Comparison of ENCODE assay signal across 1 cellular context in the genomic region with DNA sequence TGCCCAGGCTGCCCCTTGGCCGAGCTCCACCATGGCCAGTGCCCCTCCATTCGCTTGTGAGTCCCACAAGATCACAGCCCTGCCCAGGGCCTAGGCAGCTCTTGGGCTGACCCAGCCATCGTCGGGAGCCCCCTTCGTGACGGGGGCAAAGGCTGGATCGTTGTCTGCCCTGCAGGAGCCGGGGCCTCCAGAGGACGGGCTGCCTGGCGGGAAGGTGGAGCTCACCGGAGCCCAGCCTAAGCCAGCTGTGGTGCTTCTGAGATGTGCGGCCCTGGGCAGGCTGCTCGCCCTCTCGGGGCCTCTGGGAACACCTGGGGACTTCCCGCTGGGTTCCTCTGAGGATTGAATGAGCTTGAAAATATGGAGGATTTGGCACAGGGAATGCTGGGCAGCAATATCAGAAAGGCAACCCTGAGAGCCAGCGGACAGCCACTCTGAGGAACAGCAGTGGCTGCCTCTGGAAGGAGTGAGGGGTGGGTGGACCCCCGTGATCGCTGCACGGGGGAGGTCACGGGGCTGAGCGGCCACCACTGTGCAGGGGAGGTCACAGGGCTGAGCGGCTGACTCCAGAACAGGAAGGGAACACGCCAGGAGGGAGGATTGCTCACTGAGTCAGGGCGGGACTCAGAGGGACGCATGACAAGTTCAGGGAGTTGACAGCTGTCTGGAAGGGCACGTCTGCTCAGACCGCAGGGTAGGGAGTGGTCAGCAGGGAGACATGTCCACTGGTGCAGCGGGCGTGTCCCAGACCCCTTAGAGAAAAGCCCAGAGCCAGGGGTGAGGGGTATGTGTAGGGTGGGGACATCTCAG.
TF ChIP-seq lines count a peak whose summit lies in the region.

No MANE protein-coding gene starts in this region.

TF ChIP-seq in GM23338, 12 proteins besides CTCF, POLR2A, EP300 and RAD21 (continued from another document):
- TF ChIP-seq, protein P1, sequence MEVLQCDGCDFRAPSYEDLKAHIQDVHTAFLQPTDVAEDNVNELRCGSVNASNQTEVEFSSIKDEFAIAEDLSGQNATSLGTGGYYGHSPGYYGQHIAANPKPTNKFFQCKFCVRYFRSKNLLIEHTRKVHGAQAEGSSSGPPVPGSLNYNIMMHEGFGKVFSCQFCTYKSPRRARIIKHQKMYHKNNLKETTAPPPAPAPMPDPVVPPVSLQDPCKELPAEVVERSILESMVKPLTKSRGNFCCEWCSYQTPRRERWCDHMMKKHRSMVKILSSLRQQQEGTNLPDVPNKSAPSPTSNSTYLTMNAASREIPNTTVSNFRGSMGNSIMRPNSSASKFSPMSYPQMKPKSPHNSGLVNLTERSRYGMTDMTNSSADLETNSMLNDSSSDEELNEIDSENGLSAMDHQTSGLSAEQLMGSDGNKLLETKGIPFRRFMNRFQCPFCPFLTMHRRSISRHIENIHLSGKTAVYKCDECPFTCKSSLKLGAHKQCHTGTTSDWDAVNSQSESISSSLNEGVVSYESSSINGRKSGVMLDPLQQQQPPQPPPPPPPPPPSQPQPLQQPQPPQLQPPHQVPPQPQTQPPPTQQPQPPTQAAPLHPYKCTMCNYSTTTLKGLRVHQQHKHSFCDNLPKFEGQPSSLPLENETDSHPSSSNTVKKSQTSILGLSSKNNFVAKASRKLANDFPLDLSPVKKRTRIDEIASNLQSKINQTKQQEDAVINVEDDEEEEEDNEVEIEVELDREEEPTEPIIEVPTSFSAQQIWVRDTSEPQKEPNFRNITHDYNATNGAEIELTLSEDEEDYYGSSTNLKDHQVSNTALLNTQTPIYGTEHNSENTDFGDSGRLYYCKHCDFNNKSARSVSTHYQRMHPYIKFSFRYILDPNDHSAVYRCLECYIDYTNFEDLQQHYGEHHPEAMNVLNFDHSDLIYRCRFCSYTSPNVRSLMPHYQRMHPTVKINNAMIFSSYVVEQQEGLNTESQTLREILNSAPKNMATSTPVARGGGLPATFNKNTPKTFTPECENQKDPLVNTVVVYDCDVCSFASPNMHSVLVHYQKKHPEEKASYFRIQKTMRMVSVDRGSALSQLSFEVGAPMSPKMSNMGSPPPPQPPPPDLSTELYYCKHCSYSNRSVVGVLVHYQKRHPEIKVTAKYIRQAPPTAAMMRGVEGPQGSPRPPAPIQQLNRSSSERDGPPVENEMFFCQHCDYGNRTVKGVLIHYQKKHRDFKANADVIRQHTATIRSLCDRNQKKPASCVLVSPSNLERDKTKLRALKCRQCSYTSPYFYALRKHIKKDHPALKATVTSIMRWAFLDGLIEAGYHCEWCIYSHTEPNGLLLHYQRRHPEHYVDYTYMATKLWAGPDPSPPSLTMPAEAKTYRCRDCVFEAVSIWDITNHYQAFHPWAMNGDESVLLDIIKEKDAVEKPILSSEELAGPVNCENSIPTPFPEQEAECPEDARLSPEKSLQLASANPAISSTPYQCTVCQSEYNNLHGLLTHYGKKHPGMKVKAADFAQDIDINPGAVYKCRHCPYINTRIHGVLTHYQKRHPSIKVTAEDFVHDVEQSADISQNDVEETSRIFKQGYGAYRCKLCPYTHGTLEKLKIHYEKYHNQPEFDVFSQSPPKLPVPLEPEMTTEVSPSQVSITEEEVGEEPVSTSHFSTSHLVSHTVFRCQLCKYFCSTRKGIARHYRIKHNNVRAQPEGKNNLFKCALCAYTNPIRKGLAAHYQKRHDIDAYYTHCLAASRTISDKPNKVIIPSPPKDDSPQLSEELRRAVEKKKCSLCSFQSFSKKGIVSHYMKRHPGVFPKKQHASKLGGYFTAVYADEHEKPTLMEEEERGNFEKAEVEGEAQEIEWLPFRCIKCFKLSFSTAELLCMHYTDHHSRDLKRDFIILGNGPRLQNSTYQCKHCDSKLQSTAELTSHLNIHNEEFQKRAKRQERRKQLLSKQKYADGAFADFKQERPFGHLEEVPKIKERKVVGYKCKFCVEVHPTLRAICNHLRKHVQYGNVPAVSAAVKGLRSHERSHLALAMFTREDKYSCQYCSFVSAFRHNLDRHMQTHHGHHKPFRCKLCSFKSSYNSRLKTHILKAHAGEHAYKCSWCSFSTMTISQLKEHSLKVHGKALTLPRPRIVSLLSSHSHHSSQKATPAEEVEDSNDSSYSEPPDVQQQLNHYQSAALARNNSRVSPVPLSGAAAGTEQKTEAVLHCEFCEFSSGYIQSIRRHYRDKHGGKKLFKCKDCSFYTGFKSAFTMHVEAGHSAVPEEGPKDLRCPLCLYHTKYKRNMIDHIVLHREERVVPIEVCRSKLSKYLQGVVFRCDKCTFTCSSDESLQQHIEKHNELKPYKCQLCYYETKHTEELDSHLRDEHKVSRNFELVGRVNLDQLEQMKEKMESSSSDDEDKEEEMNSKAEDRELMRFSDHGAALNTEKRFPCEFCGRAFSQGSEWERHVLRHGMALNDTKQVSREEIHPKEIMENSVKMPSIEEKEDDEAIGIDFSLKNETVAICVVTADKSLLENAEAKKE (CRISPR knock-in tag; IDR thresholded peaks at IDR 0.05) = no peak
- TF ChIP-seq, protein P2, sequence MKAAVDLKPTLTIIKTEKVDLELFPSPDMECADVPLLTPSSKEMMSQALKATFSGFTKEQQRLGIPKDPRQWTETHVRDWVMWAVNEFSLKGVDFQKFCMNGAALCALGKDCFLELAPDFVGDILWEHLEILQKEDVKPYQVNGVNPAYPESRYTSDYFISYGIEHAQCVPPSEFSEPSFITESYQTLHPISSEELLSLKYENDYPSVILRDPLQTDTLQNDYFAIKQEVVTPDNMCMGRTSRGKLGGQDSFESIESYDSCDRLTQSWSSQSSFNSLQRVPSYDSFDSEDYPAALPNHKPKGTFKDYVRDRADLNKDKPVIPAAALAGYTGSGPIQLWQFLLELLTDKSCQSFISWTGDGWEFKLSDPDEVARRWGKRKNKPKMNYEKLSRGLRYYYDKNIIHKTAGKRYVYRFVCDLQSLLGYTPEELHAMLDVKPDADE (IDR thresholded peaks at IDR 0.05) = no peak
- TF ChIP-seq CREB1 (CRISPR knock-in tag; IDR thresholded peaks at IDR 0.05; ENCODE audit: low read depth) (no peak), NANOG (IDR thresholded peaks at IDR 0.05; ENCODE audit: borderline replicate concordance) (no peak), STAT1 (IDR thresholded peaks at IDR 0.05; ENCODE audit: unreplicated experiment) (no peak), ZNF331 (CRISPR knock-in tag; IDR thresholded peaks at IDR 0.05; ENCODE audit: low read depth) (no peak), EZH2 (IDR thresholded peaks at IDR 0.05; ENCODE audit: low read depth, unreplicated experiment) (no peak), JUNB (IDR thresholded peaks at IDR 0.05; ENCODE audit: unreplicated experiment) (no peak), EZH2phosphoT487 (IDR thresholded peaks at IDR 0.05; ENCODE audit: unreplicated experiment) (no peak)
- TF ChIP-seq, protein P3, sequence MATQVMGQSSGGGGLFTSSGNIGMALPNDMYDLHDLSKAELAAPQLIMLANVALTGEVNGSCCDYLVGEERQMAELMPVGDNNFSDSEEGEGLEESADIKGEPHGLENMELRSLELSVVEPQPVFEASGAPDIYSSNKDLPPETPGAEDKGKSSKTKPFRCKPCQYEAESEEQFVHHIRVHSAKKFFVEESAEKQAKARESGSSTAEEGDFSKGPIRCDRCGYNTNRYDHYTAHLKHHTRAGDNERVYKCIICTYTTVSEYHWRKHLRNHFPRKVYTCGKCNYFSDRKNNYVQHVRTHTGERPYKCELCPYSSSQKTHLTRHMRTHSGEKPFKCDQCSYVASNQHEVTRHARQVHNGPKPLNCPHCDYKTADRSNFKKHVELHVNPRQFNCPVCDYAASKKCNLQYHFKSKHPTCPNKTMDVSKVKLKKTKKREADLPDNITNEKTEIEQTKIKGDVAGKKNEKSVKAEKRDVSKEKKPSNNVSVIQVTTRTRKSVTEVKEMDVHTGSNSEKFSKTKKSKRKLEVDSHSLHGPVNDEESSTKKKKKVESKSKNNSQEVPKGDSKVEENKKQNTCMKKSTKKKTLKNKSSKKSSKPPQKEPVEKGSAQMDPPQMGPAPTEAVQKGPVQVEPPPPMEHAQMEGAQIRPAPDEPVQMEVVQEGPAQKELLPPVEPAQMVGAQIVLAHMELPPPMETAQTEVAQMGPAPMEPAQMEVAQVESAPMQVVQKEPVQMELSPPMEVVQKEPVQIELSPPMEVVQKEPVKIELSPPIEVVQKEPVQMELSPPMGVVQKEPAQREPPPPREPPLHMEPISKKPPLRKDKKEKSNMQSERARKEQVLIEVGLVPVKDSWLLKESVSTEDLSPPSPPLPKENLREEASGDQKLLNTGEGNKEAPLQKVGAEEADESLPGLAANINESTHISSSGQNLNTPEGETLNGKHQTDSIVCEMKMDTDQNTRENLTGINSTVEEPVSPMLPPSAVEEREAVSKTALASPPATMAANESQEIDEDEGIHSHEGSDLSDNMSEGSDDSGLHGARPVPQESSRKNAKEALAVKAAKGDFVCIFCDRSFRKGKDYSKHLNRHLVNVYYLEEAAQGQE (IDR thresholded peaks at IDR 0.05; ENCODE audit: unreplicated experiment) = no peak
